Comparison of ENCODE assay signal across 33 cellular contexts in the genomic region with DNA sequence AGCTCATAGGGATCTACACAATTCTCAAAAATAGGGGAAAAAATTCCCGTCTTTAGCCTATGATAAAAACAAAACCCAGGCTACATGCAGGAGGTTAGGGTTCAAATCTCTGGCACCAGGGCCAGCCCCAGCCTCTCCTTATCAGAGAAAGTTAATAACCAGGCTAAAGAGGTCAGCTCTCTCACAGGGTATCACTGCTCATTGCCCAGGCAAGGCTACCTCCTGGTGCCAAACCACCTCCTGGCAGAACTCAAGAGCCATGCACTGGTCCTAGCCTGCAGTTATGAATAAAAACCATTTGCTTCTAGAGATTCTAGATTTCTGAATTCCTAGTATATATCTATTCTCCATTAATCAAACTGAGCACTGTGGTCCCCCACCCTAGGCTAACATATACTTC.
"Had no signal": no experiment of that assay in that cellular context is flagged by ENCODE, and none has a peak within 500 bp of the region (broad histone marks: within the 10 kb centered on the region; RNA-seq: fewer than 3 reads in every experiment).

No MANE protein-coding gene starts in this region.

- H3K27ac ChIP-seq: adrenal gland, ascending aorta, breast epithelium, cardiac muscle cell, coronary artery, dorsolateral prefrontal cortex had no signal

- H3K27me3 ChIP-seq: adrenal gland, ascending aorta, breast epithelium, cardiac muscle cell, dorsolateral prefrontal cortex had no signal

- FAIRE-seq: frontal cortex had no signal

- H3K27me3 Mint-ChIP-seq: activated CD4-positive, alpha-beta memory T cell treated with anti-CD3 and anti-CD28 coated beads for 36 hours; activated CD4-positive, alpha-beta T cell treated with anti-CD3 and anti-CD28 coated beads for 36 hours; activated CD4-positive, alpha-beta T cell treated with anti-CD3 and anti-CD28 coated beads, Interleukin-2, amount 10 ng/mL, durations not matched to agents 24 days and 14 days; activated naive CD4-positive, alpha-beta T cell treated with anti-CD3 and anti-CD28 coated beads, Interleukin-2, amount 50 U/mL, for 24 hours; activated naive CD8-positive, alpha-beta T cell treated with anti-CD3 and anti-CD28 coated beads for 36 hours; activated naive CD8-positive, alpha-beta T cell treated with anti-CD3 and anti-CD28 coated beads, Interleukin-2, amount 50 U/mL, for 24 hours; brain; central memory CD8-positive, alpha-beta T cell; dendritic cell treated with granulocyte-macrophage colony-stimulating factor and Interleukin-4, amounts not matched to agents 40 ng/mL and 50 ng/mL, for 4 days had no signal

- H3K27ac Mint-ChIP-seq: activated CD4-positive, alpha-beta memory T cell treated with anti-CD3 and anti-CD28 coated beads for 36 hours; activated CD4-positive, alpha-beta T cell treated with anti-CD3 and anti-CD28 coated beads for 36 hours; activated CD4-positive, alpha-beta T cell treated with anti-CD3 and anti-CD28 coated beads, Interleukin-2, amount 10 ng/mL, durations not matched to agents 24 days and 14 days; activated CD8-positive, alpha-beta memory T cell treated with anti-CD3 and anti-CD28 coated beads, Interleukin-2, amount 10 ng/mL, durations not matched to agents 7 days and 5 days; activated CD8-positive, alpha-beta T cell treated with anti-CD3 and anti-CD28 coated beads, Interleukin-2, amount 10 ng/mL, durations not matched to agents 7 days and 5 days; activated naive CD4-positive, alpha-beta T cell treated with anti-CD3 and anti-CD28 coated beads for 36 hours; activated naive CD4-positive, alpha-beta T cell treated with anti-CD3 and anti-CD28 coated beads, Interleukin-2, amount 50 U/mL, for 24 hours; activated naive CD8-positive, alpha-beta T cell treated with anti-CD3 and anti-CD28 coated beads for 36 hours; activated naive CD8-positive, alpha-beta T cell treated with anti-CD3 and anti-CD28 coated beads, Interleukin-2, amount 50 U/mL, for 24 hours; activated T-helper 1 cell treated with anti-CD3 and anti-CD28 coated beads, Interleukin-12 subunit alpha, Interleukin-12 subunit beta, Interleukin-2, Interleukin-4 antibody, amounts not matched to agents 30 ng/mL and 10 ng/mL and 1 ng/mL, durations not matched to agents 14 hours and 24 hours and 36 hours; activated T-helper 2 cell treated with anti-CD3 and anti-CD28 coated beads, Interferon-gamma antibody, Interleukin-2, Interleukin-4, amounts not matched to agents 10 μg/mL and 5 μg/mL and 100 μg/mL, durations not matched to agents 14 hours and 24 hours and 36 hours; dendritic cell treated with granulocyte-macrophage colony-stimulating factor and Interleukin-4, amounts not matched to agents 40 ng/mL and 50 ng/mL, for 4 days; endodermal cell had no signal

- DNase-seq: activated CD4-positive, alpha-beta memory T cell treated with anti-CD3 and anti-CD28 coated beads for 36 hours; activated CD4-positive, alpha-beta T cell treated with anti-CD3 and anti-CD28 coated beads for 36 hours; activated CD4-positive, alpha-beta T cell treated with anti-CD3 and anti-CD28 coated beads, Interleukin-2, amount 10 ng/mL, durations not matched to agents 24 days and 14 days; activated CD4-positive, CD25-positive, alpha-beta regulatory T cell; activated CD4-positive, CD25-positive, alpha-beta regulatory T cell treated with anti-CD3 and anti-CD28 coated beads, Interleukin-2, amount 50 U/mL, for 72 hours; activated CD8-positive, alpha-beta memory T cell treated with anti-CD3 and anti-CD28 coated beads, Interleukin-2, amount 10 ng/mL, durations not matched to agents 7 days and 5 days; activated CD8-positive, alpha-beta memory T cell treated with anti-CD3 and anti-CD28 coated beads, Interleukin-2, amount 50 U/mL, for 4 hours; activated CD8-positive, alpha-beta T cell treated with anti-CD3 and anti-CD28 coated beads, Interleukin-2, amount 10 ng/mL, durations not matched to agents 7 days and 5 days; activated effector memory CD4-positive, alpha-beta T cell treated with anti-CD3 and anti-CD28 coated beads, Interleukin-2, amount 50 U/mL, for 16 hours; activated naive CD4-positive, alpha-beta T cell treated with anti-CD3 and anti-CD28 coated beads for 36 hours; activated naive CD8-positive, alpha-beta T cell treated with anti-CD3 and anti-CD28 coated beads for 36 hours; activated naive CD8-positive, alpha-beta T cell treated with anti-CD3 and anti-CD28 coated beads, Interleukin-2, amount 50 U/mL, for 24 hours; activated T-cell treated with anti-CD3 and anti-CD28 coated beads, Interleukin-2, amount 50 U/mL, for 1 hour; activated T-cell treated with anti-CD3 and anti-CD28 coated beads, Interleukin-2, amount 50 U/mL, for 48 hours; adrenal gland; amygdala; dorsolateral prefrontal cortex; effector memory CD4-positive, alpha-beta T cell; endodermal cell; foreskin fibroblast; T-helper 2 cell had no signal

- H3K4me3 Mint-ChIP-seq: activated CD4-positive, alpha-beta memory T cell treated with anti-CD3 and anti-CD28 coated beads for 36 hours; activated CD4-positive, alpha-beta T cell treated with anti-CD3 and anti-CD28 coated beads for 36 hours; activated CD4-positive, alpha-beta T cell treated with anti-CD3 and anti-CD28 coated beads, Interleukin-2, amount 10 ng/mL, durations not matched to agents 24 days and 14 days; activated CD8-positive, alpha-beta memory T cell treated with anti-CD3 and anti-CD28 coated beads, Interleukin-2, amount 10 ng/mL, durations not matched to agents 7 days and 5 days; activated CD8-positive, alpha-beta T cell treated with anti-CD3 and anti-CD28 coated beads, Interleukin-2, amount 10 ng/mL, durations not matched to agents 7 days and 5 days; activated naive CD4-positive, alpha-beta T cell treated with anti-CD3 and anti-CD28 coated beads for 36 hours; activated naive CD4-positive, alpha-beta T cell treated with anti-CD3 and anti-CD28 coated beads, Interleukin-2, amount 50 U/mL, for 24 hours; activated naive CD8-positive, alpha-beta T cell treated with anti-CD3 and anti-CD28 coated beads for 36 hours; activated naive CD8-positive, alpha-beta T cell treated with anti-CD3 and anti-CD28 coated beads, Interleukin-2, amount 50 U/mL, for 24 hours; activated T-helper 1 cell treated with anti-CD3 and anti-CD28 coated beads, Interleukin-12 subunit alpha, Interleukin-12 subunit beta, Interleukin-2, Interleukin-4 antibody, amounts not matched to agents 30 ng/mL and 10 ng/mL and 1 ng/mL, durations not matched to agents 14 hours and 24 hours and 36 hours; brain; central memory CD8-positive, alpha-beta T cell; dendritic cell treated with granulocyte-macrophage colony-stimulating factor and Interleukin-4, amounts not matched to agents 40 ng/mL and 50 ng/mL, for 4 days; endodermal cell had no signal

- H3K9me3 Mint-ChIP-seq: activated CD4-positive, alpha-beta memory T cell treated with anti-CD3 and anti-CD28 coated beads for 36 hours; activated CD4-positive, alpha-beta T cell treated with anti-CD3 and anti-CD28 coated beads, Interleukin-2, amount 10 ng/mL, durations not matched to agents 24 days and 14 days; activated naive CD4-positive, alpha-beta T cell treated with anti-CD3 and anti-CD28 coated beads for 36 hours; activated naive CD4-positive, alpha-beta T cell treated with anti-CD3 and anti-CD28 coated beads, Interleukin-2, amount 50 U/mL, for 24 hours; activated naive CD8-positive, alpha-beta T cell treated with anti-CD3 and anti-CD28 coated beads for 36 hours; activated naive CD8-positive, alpha-beta T cell treated with anti-CD3 and anti-CD28 coated beads, Interleukin-2, amount 50 U/mL, for 24 hours; activated T-helper 1 cell treated with anti-CD3 and anti-CD28 coated beads, Interleukin-12 subunit alpha, Interleukin-12 subunit beta, Interleukin-2, Interleukin-4 antibody, amounts not matched to agents 30 ng/mL and 10 ng/mL and 1 ng/mL, durations not matched to agents 14 hours and 24 hours and 36 hours; activated T-helper 2 cell treated with anti-CD3 and anti-CD28 coated beads, Interferon-gamma antibody, Interleukin-2, Interleukin-4, amounts not matched to agents 10 μg/mL and 5 μg/mL and 100 μg/mL, durations not matched to agents 14 hours and 24 hours and 36 hours; brain; central memory CD8-positive, alpha-beta T cell; dendritic cell treated with granulocyte-macrophage colony-stimulating factor and Interleukin-4, amounts not matched to agents 40 ng/mL and 50 ng/mL, for 4 days; endodermal cell had no signal

- H3K9me3 ChIP-seq: adrenal gland, ascending aorta, breast epithelium had no signal

- H3K36me3 ChIP-seq: adrenal gland, breast epithelium had no signal

- H3K4me3 ChIP-seq: adrenal gland, ascending aorta, breast epithelium, cardiac muscle cell, coronary artery, dorsolateral prefrontal cortex had no signal

- ATAC-seq: activated CD4-positive, alpha-beta T cell treated with anti-CD3 and anti-CD28 coated beads for 36 hours; activated CD8-positive, alpha-beta memory T cell treated with anti-CD3 and anti-CD28 coated beads, Interleukin-2, amount 10 ng/mL, durations not matched to agents 7 days and 5 days; activated CD8-positive, alpha-beta T cell treated with anti-CD3 and anti-CD28 coated beads, Interleukin-2, amount 10 ng/mL, durations not matched to agents 7 days and 5 days; activated naive CD8-positive, alpha-beta T cell treated with anti-CD3 and anti-CD28 coated beads, Interleukin-2, amount 50 U/mL, for 24 hours; esophagus mucosa had no signal
